In genomic region chr5:57931807-57932206, GRCh38 we compare ENCODE assay signal across 26 cellular contexts.
"Had no signal": no experiment of that assay in that cellular context is flagged by ENCODE, and none has a peak within 500 bp of the region (broad histone marks: within the 10 kb centered on the region; RNA-seq: fewer than 3 reads in every experiment).

No MANE protein-coding gene starts in this region.

- DNase-seq: activated CD4-positive, alpha-beta T cell treated with anti-CD3 and anti-CD28 coated beads for 48 hours; activated CD4-positive, alpha-beta T cell treated with anti-CD3 and anti-CD28 coated beads, Interleukin-2, amount 50 U/mL, for 1 hour; activated CD4-positive, alpha-beta T cell treated with anti-CD3 and anti-CD28 coated beads, Interleukin-2, amount 50 U/mL, for 48 hours; activated CD8-positive, alpha-beta memory T cell treated with anti-CD3 and anti-CD28 coated beads for 24 hours; activated CD8-positive, alpha-beta T cell treated with anti-CD3 and anti-CD28 coated beads for 36 hours; activated effector memory CD4-positive, alpha-beta T cell treated with Interleukin-2 at 50 U/mL for 16 hours; activated gamma-delta T cell treated with Interleukin-2 at 50 U/mL for 16 hours; activated naive CD4-positive, alpha-beta T cell treated with anti-CD3 and anti-CD28 coated beads, Interleukin-2, amount 50 U/mL, for 16 hours; activated naive CD4-positive, alpha-beta T cell treated with Interleukin-2 at 50 U/mL for 16 hours; activated T-cell treated with anti-CD3 and anti-CD28 coated beads, Interleukin-2, amount 50 U/mL, for 4 hours; amniotic stem cell; caudate nucleus; cortex of kidney; effector memory CD8-positive, alpha-beta T cell; erythroblast; foreskin keratinocyte; gastrocnemius medialis; glutamatergic neuron; heart left ventricle; hypothalamus; T-helper 2 cell had no signal

- H3K4me3 Mint-ChIP-seq: activated CD8-positive, alpha-beta T cell treated with anti-CD3 and anti-CD28 coated beads for 36 hours; activated naive CD8-positive, alpha-beta T cell; activated T-cell treated with anti-CD3 and anti-CD28 coated beads, Interleukin-2, amount 50 U/mL, for 4 hours; activated T-helper 17 cell treated with anti-CD3 and anti-CD28 coated beads, Interleukin-2, amount 50 U/mL, for 72 hours; effector memory CD8-positive, alpha-beta T cell; WTC11 had no signal

- H3K9me3 Mint-ChIP-seq: activated CD8-positive, alpha-beta T cell treated with anti-CD3 and anti-CD28 coated beads for 36 hours; activated T-cell treated with anti-CD3 and anti-CD28 coated beads, Interleukin-2, amount 50 U/mL, for 4 hours; activated T-helper 17 cell treated with anti-CD3 and anti-CD28 coated beads, Interleukin-2, amount 50 U/mL, for 72 hours had no signal

- H3K27me3 ChIP-seq: esophagus muscularis mucosa, foreskin keratinocyte, gastrocnemius medialis, heart left ventricle had no signal

- H3K36me3 ChIP-seq: esophagus muscularis mucosa, gastrocnemius medialis, heart left ventricle had no signal

- H3K9me3 ChIP-seq: gastrocnemius medialis had no signal

- H3K4me1 Mint-ChIP-seq: activated T-helper 17 cell treated with anti-CD3 and anti-CD28 coated beads, Interleukin-2, amount 50 U/mL, for 72 hours; WTC11 had no signal

- H3K27ac ChIP-seq: esophagus muscularis mucosa, foreskin keratinocyte, gastrocnemius medialis, heart left ventricle, VCaP had no signal

- H3K36me3 Mint-ChIP-seq: activated naive CD8-positive, alpha-beta T cell had no signal

- H3K4me3 ChIP-seq: esophagus muscularis mucosa, gastrocnemius medialis, heart left ventricle had no signal

- H3K27me3 Mint-ChIP-seq: activated CD8-positive, alpha-beta T cell treated with anti-CD3 and anti-CD28 coated beads for 36 hours; effector memory CD8-positive, alpha-beta T cell had no signal

- H3K4me1 ChIP-seq: esophagus muscularis mucosa, gastrocnemius medialis, heart left ventricle had no signal

- H3K27ac Mint-ChIP-seq: activated CD8-positive, alpha-beta T cell treated with anti-CD3 and anti-CD28 coated beads for 36 hours; activated naive CD8-positive, alpha-beta T cell; activated T-helper 17 cell treated with anti-CD3 and anti-CD28 coated beads, Interleukin-2, amount 50 U/mL, for 72 hours; effector memory CD8-positive, alpha-beta T cell; WTC11 had no signal
